2 cellular contexts compared by ENCODE assay signal in the genomic region with DNA sequence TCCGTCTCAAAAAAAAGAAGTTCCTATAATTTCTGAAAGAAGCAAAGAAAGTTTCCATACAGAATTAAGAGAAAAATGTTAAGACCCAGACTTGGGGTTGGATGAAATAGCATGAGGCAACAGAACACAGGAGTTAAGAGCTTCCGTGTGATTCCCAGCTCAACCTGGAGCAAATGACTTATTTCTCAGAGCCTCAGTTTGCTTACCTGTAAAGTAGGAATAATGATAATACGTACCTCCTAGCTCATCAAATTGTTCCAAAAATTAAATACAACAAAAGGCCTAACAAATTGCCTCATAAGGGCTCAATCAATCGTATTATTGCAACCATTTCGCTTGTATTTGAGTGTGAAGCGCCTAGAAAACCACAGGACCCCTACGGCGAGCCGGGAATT.
TF ChIP-seq lines count a peak whose summit lies in the region.

No MANE protein-coding gene starts in this region.

TF ChIP-seq in SK-N-SH, 30 proteins besides CTCF, POLR2A, EP300 and RAD21:
- TF ChIP-seq, protein P1, sequence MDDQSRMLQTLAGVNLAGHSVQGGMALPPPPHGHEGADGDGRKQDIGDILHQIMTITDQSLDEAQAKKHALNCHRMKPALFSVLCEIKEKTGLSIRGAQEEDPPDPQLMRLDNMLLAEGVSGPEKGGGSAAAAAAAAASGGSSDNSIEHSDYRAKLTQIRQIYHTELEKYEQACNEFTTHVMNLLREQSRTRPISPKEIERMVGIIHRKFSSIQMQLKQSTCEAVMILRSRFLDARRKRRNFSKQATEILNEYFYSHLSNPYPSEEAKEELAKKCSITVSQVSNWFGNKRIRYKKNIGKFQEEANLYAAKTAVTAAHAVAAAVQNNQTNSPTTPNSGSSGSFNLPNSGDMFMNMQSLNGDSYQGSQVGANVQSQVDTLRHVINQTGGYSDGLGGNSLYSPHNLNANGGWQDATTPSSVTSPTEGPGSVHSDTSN (IDR thresholded peaks at IDR 0.05) = no peak
- TF ChIP-seq CHD2 (IDR thresholded peaks at IDR 0.05; ENCODE audit: low read length, partially characterized antibody) (no peak), GABPA (IDR thresholded peaks at IDR 0.05; ENCODE audit: low read depth) (no peak), TCF12 (IDR thresholded peaks at IDR 0.05) (no peak), ELF1 (IDR thresholded peaks at IDR 0.05) (no peak), FOSL2 (IDR thresholded peaks at IDR 0.05; ENCODE audit: borderline replicate concordance, low read depth) (no peak), FOXM1 (IDR thresholded peaks at IDR 0.05; ENCODE audit: low read depth) (no peak), NFIC (IDR thresholded peaks at IDR 0.05; ENCODE audit: borderline replicate concordance) (no peak), SMC3 (IDR thresholded peaks at IDR 0.05; ENCODE audit: low read depth, low read length) (no peak), RCOR1 (IDR thresholded peaks at IDR 0.05; ENCODE audit: low read length) (no peak), MEF2A (IDR thresholded peaks at IDR 0.05; ENCODE audit: borderline replicate concordance, low read depth) (no peak), POLR2AphosphoS5 (IDR thresholded peaks at IDR 0.05; ENCODE audit: low read depth, low read length) (no peak), SIN3A (IDR thresholded peaks at IDR 0.05; ENCODE audit: borderline replicate concordance, low read depth, low read length) (no peak), FOXJ3 (CRISPR knock-in tag; IDR thresholded peaks at IDR 0.05) (no peak)
- TF ChIP-seq, protein P2, sequence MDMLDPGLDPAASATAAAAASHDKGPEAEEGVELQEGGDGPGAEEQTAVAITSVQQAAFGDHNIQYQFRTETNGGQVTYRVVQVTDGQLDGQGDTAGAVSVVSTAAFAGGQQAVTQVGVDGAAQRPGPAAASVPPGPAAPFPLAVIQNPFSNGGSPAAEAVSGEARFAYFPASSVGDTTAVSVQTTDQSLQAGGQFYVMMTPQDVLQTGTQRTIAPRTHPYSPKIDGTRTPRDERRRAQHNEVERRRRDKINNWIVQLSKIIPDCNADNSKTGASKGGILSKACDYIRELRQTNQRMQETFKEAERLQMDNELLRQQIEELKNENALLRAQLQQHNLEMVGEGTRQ (IDR thresholded peaks at IDR 0.05; ENCODE audit: borderline replicate concordance, low read depth, low read length) = no peak
- TF ChIP-seq, protein P3, sequence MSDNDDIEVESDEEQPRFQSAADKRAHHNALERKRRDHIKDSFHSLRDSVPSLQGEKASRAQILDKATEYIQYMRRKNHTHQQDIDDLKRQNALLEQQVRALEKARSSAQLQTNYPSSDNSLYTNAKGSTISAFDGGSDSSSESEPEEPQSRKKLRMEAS (IDR thresholded peaks at IDR 0.05; ENCODE audit: low read depth) = no peak
- TF ChIP-seq, protein P4, sequence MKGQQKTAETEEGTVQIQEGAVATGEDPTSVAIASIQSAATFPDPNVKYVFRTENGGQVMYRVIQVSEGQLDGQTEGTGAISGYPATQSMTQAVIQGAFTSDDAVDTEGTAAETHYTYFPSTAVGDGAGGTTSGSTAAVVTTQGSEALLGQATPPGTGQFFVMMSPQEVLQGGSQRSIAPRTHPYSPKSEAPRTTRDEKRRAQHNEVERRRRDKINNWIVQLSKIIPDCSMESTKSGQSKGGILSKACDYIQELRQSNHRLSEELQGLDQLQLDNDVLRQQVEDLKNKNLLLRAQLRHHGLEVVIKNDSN (IDR thresholded peaks at IDR 0.05; ENCODE audit: borderline replicate concordance, low read depth) = no peak
- TF ChIP-seq, protein P5, sequence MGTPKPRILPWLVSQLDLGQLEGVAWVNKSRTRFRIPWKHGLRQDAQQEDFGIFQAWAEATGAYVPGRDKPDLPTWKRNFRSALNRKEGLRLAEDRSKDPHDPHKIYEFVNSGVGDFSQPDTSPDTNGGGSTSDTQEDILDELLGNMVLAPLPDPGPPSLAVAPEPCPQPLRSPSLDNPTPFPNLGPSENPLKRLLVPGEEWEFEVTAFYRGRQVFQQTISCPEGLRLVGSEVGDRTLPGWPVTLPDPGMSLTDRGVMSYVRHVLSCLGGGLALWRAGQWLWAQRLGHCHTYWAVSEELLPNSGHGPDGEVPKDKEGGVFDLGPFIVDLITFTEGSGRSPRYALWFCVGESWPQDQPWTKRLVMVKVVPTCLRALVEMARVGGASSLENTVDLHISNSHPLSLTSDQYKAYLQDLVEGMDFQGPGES (IDR thresholded peaks at IDR 0.05; ENCODE audit: low read depth, low read length) = no peak

TF ChIP-seq in SK-N-SH treated with all-trans-retinoic acid at 6 μM for 48 hours, 23 proteins besides CTCF, POLR2A, EP300 and RAD21:
- TF ChIP-seq ARNTL (CRISPR knock-in tag; IDR thresholded peaks at IDR 0.05; ENCODE audit: borderline replicate concordance, low read depth) = no peak
- TF ChIP-seq, protein P6, sequence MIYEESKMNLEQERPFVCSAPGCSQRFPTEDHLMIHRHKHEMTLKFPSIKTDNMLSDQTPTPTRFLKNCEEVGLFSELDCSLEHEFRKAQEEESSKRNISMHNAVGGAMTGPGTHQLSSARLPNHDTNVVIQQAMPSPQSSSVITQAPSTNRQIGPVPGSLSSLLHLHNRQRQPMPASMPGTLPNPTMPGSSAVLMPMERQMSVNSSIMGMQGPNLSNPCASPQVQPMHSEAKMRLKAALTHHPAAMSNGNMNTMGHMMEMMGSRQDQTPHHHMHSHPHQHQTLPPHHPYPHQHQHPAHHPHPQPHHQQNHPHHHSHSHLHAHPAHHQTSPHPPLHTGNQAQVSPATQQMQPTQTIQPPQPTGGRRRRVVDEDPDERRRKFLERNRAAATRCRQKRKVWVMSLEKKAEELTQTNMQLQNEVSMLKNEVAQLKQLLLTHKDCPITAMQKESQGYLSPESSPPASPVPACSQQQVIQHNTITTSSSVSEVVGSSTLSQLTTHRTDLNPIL (CRISPR knock-in tag; IDR thresholded peaks at IDR 0.05; ENCODE audit: low read depth) = no peak
- no peak for TF ChIP-seq ZNF8 (CRISPR knock-in tag; IDR thresholded peaks at IDR 0.05)
- TF ChIP-seq PPARA (CRISPR knock-in tag; IDR thresholded peaks at IDR 0.05; ENCODE audit: borderline replicate concordance) = no peak
- no peak for TF ChIP-seq ZNF70 (CRISPR knock-in tag; IDR thresholded peaks at IDR 0.05)
- TF ChIP-seq OSR1 (CRISPR knock-in tag; IDR thresholded peaks at IDR 0.05) = no peak
- TF ChIP-seq, protein P7, sequence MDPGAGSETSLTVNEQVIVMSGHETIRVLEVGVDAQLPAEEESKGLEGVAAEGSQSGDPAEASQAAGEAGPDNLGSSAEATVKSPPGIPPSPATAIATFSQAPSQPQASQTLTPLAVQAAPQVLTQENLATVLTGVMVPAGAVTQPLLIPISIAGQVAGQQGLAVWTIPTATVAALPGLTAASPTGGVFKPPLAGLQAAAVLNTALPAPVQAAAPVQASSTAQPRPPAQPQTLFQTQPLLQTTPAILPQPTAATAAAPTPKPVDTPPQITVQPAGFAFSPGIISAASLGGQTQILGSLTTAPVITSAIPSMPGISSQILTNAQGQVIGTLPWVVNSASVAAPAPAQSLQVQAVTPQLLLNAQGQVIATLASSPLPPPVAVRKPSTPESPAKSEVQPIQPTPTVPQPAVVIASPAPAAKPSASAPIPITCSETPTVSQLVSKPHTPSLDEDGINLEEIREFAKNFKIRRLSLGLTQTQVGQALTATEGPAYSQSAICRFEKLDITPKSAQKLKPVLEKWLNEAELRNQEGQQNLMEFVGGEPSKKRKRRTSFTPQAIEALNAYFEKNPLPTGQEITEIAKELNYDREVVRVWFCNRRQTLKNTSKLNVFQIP (CRISPR knock-in tag; IDR thresholded peaks at IDR 0.05; ENCODE audit: borderline replicate concordance, low read depth) = no peak
- no peak for TF ChIP-seq ISL1 (CRISPR knock-in tag; IDR thresholded peaks at IDR 0.05)
- TF ChIP-seq, protein P8, sequence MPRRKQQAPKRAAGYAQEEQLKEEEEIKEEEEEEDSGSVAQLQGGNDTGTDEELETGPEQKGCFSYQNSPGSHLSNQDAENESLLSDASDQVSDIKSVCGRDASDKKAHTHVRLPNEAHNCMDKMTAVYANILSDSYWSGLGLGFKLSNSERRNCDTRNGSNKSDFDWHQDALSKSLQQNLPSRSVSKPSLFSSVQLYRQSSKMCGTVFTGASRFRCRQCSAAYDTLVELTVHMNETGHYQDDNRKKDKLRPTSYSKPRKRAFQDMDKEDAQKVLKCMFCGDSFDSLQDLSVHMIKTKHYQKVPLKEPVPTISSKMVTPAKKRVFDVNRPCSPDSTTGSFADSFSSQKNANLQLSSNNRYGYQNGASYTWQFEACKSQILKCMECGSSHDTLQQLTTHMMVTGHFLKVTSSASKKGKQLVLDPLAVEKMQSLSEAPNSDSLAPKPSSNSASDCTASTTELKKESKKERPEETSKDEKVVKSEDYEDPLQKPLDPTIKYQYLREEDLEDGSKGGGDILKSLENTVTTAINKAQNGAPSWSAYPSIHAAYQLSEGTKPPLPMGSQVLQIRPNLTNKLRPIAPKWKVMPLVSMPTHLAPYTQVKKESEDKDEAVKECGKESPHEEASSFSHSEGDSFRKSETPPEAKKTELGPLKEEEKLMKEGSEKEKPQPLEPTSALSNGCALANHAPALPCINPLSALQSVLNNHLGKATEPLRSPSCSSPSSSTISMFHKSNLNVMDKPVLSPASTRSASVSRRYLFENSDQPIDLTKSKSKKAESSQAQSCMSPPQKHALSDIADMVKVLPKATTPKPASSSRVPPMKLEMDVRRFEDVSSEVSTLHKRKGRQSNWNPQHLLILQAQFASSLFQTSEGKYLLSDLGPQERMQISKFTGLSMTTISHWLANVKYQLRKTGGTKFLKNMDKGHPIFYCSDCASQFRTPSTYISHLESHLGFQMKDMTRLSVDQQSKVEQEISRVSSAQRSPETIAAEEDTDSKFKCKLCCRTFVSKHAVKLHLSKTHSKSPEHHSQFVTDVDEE (CRISPR knock-in tag; IDR thresholded peaks at IDR 0.05) = no peak
- no peak for TF ChIP-seq GLIS3 (CRISPR knock-in tag; IDR thresholded peaks at IDR 0.05)
- no peak for TF ChIP-seq TCF4 (CRISPR knock-in tag; IDR thresholded peaks at IDR 0.05; ENCODE audit: borderline replicate concordance)
- TF ChIP-seq ZC3H10 (CRISPR knock-in tag; IDR thresholded peaks at IDR 0.05) = no peak
- TF ChIP-seq ZFP30 (CRISPR knock-in tag; IDR thresholded peaks at IDR 0.05) = no peak
- TF ChIP-seq, protein P9, sequence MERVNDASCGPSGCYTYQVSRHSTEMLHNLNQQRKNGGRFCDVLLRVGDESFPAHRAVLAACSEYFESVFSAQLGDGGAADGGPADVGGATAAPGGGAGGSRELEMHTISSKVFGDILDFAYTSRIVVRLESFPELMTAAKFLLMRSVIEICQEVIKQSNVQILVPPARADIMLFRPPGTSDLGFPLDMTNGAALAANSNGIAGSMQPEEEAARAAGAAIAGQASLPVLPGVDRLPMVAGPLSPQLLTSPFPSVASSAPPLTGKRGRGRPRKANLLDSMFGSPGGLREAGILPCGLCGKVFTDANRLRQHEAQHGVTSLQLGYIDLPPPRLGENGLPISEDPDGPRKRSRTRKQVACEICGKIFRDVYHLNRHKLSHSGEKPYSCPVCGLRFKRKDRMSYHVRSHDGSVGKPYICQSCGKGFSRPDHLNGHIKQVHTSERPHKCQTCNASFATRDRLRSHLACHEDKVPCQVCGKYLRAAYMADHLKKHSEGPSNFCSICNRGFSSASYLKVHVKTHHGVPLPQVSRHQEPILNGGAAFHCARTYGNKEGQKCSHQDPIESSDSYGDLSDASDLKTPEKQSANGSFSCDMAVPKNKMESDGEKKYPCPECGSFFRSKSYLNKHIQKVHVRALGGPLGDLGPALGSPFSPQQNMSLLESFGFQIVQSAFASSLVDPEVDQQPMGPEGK (CRISPR knock-in tag; IDR thresholded peaks at IDR 0.05; ENCODE audit: borderline replicate concordance) = no peak
- TF ChIP-seq SNAI2 (CRISPR knock-in tag; IDR thresholded peaks at IDR 0.05) = no peak
- TF ChIP-seq TOX (CRISPR knock-in tag; IDR thresholded peaks at IDR 0.05; ENCODE audit: borderline replicate concordance) = no peak
- no peak for TF ChIP-seq ZFP3 (CRISPR knock-in tag; IDR thresholded peaks at IDR 0.05)
- TF ChIP-seq ZNF565 (CRISPR knock-in tag; conservative IDR thresholded peaks at IDR 0.05; ENCODE audit: low read depth) = no peak
